In genomic region chr15:57146394-57147140, GRCh38 we compare ENCODE assay signal across 8 cellular contexts.
A peak's percentile ranks its signal among the peaks of the same experiment; 100 is the strongest.
DNase-seq lines count a peak whose midpoint lies in the region; ATAC-seq and TF ChIP-seq lines count a peak whose summit lies in the region.

No MANE protein-coding gene starts in this region.

- H3K36me3 ChIP-seq in KMS-11 (ENCODE audit: insufficient read depth) = no peaks in the 10 kb centered on the region
- peaks cover 0 to 3% (median 0%) of the 10 kb centered on the region in 3 donors for H3K36me3 ChIP-seq in Peyer's patch

- H3K27me3 ChIP-seq in KMS-11 (ENCODE audit: insufficient read depth, low read depth) = no peaks in the 10 kb centered on the region
- no peaks in the 10 kb centered on the region for H3K27me3 ChIP-seq in Peyer's patch

- H3K4me1 ChIP-seq in KMS-11 (ENCODE audit: low read depth, poor library complexity, severe bottlenecking) = no peaks in the 10 kb centered on the region
- H3K4me1 ChIP-seq in Peyer's patch = peaks cover 0 to 6% (median 0%) of the 10 kb centered on the region in 4 donors

- no peak for ATAC-seq in HG03196 (IDR thresholded peaks at IDR 0.05; ENCODE audit: unreplicated experiment)
- no peak for ATAC-seq in GM18870 (IDR thresholded peaks at IDR 0.05; ENCODE audit: unreplicated experiment)
- ATAC-seq in GM18519 (IDR thresholded peaks at IDR 0.05; ENCODE audit: low FRiP score, unreplicated experiment) = no peak

- H3K4me2 ChIP-seq in KMS-11 = no peak overlapping the region

- no peaks in the 10 kb centered on the region for H3K9me3 ChIP-seq in Peyer's patch

- H4K20me1 ChIP-seq in KMS-11 (ENCODE audit: insufficient read depth) = no peaks in the 10 kb centered on the region

- H3K4me3 ChIP-seq in KMS-11 (IDR thresholded peaks at IDR 0.05; ENCODE audit: insufficient read depth, low read depth, low read length) (no peak overlapping the region), Peyer's patch (no peak overlapping the region)

- no peak overlapping the region for H3K9ac ChIP-seq in KMS-11

- no peaks in the 10 kb centered on the region for H3K79me2 ChIP-seq in KMS-11 (ENCODE audit: insufficient read depth, low read depth)

- DNase-seq in D341Med (ENCODE audit: low spot score) = peak; percentile 22
- DNase-seq in Peyer's patch = no peak
- peak; percentile 56 for DNase-seq in erythroblast (lab: John Stamatoyannopoulos, UW)
- peak; percentile 77 for DNase-seq in myocyte (ENCODE audit: low read depth)

- TF ChIP-seq CTCF in KMS-11 (conservative IDR thresholded peaks at IDR 0.05; ENCODE audit: low read depth, low read length) (peak; percentile 63), Peyer's patch (IDR thresholded peaks at IDR 0.05) (peak; percentile 33 to 83 (median 68))

- no peak for TF ChIP-seq POLR2A in Peyer's patch (IDR thresholded peaks at IDR 0.05)
- no peak for TF ChIP-seq POLR2A in erythroblast (IDR thresholded peaks at IDR 0.05; ENCODE audit: low read length)

- H3K27ac ChIP-seq in KMS-11 (no peak overlapping the region), Peyer's patch (no peak overlapping the region)

- H2AFZ ChIP-seq in KMS-11 (ENCODE audit: low read depth) = no peak overlapping the region

Comparison
In these comparisons a context has a peak if more than half of its experiments do, and no peak if none do; other contexts are left out.
1. DNase-seq: peak in D341Med (single experiment), erythroblast (2 of 2) and myocyte (single experiment); none in Peyer's patch (0 of 3).